Comparison of ENCODE assay signal across 8 cellular contexts in the genomic region with DNA sequence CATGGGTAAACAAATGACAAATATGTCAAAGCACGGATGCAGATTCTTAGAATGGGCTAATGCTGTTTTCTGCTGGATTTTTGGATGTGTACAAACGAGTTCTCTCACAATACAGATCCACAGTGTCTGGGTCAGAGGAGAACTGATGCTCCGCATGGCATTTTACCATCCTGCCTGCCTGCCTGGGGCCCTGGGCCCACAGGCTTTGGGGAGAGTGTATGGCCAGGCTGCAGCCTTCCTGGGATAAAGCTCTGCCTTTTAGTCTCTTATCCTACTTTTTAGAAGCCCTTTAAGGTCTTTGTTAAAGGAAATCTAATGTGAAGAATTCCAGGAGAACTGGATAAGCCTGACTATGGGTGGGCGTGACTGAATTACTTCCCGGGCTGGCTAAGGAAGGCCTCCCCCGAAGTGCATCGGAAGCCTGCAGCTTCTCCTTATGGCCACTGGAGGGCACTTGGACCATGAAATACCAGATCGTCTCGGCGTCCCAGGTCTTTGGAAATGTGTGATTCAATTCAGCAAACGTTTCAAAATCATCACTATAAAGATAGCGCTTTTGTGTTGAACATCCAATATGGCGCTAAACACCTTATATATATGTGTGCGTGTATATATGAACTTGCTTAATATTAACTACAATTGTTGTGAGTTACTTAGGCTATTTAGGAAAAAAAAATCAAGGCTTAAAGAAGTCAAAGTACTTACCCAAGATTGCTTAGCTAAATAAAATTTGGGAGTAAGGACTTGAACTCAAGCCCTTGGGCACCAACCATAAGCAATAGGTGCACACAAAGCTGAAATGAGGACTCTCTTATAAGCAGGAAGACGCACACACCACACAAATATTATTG.
DNase-seq lines count a peak whose midpoint lies in the region; ATAC-seq and FAIRE-seq lines count a peak whose summit lies in the region.

No MANE protein-coding gene starts in this region.

- ATAC-seq in GM18870 (IDR thresholded peaks at IDR 0.05; ENCODE audit: unreplicated experiment) (peak; percentile 61), HG03575 (IDR thresholded peaks at IDR 0.05; ENCODE audit: extremely low read depth, insufficient number of reproducible peaks, low FRiP score, unreplicated experiment) (peak; percentile 55)
- ATAC-seq in stimulated activated effector memory CD8-positive, alpha-beta T cell treated with anti-CD3 and anti-CD28 coated beads, Interleukin-12 subunit alpha, Interleukin-12 subunit beta, amount 100 ng/mL, for 72 hours: peak; percentile 76

- FAIRE-seq in endometrium (lab: Jason Lieb, UNC): peak; percentile 81

- no peaks in the 10 kb centered on the region for H3K36me3 ChIP-seq in muscle layer of colon (ENCODE audit: insufficient read depth, low read length)

- DNase-seq in AG20443 (ENCODE audit: low spot score): peak; percentile 85
- peak; percentile 23 for DNase-seq in NK-92 treated with Interleukin-12 subunit alpha and Interleukin-12 subunit beta, amount 100 ng/mL, for 24 hours (lab: John Stamatoyannopoulos, UW)
- DNase-seq in activated CD8-positive, alpha-beta memory T cell treated with anti-CD3 and anti-CD28 coated beads for 24 hours: peak; percentile 77
- DNase-seq in stimulated activated effector memory CD8-positive, alpha-beta T cell treated with anti-CD3 and anti-CD28 coated beads, Interleukin-12 subunit alpha, Interleukin-12 subunit beta, amount 100 ng/mL, for 72 hours (ENCODE audit: low spot score in 2 of 2): peak; percentile 37 to 71

- H3K4me3 Mint-ChIP-seq in stimulated activated effector memory CD8-positive, alpha-beta T cell treated with anti-CD3 and anti-CD28 coated beads, Interleukin-12 subunit alpha, Interleukin-12 subunit beta, amount 100 ng/mL, for 72 hours: no peak overlapping the region

- no peak overlapping the region for H3K4me3 ChIP-seq in muscle layer of colon (ENCODE audit: low read depth in 1 of 2, low read length in 2 of 2)

- peak overlapping the region; percentile 93 for H3K27ac ChIP-seq in muscle layer of colon (ENCODE audit: low read depth, low read length)

- no peaks in the 10 kb centered on the region for H3K27me3 ChIP-seq in muscle layer of colon (ENCODE audit: control insufficient read depth in 1 of 2, insufficient read depth in 2 of 2, low read length in 2 of 2)

- H3K36me3 Mint-ChIP-seq in stimulated activated effector memory CD8-positive, alpha-beta T cell treated with anti-CD3 and anti-CD28 coated beads, Interleukin-12 subunit alpha, Interleukin-12 subunit beta, amount 100 ng/mL, for 72 hours: no peaks in the 10 kb centered on the region

- peak overlapping the region; percentile 50 for H3K9ac ChIP-seq in muscle layer of colon (ENCODE audit: low read length)

- no peak overlapping the region for H3K27ac Mint-ChIP-seq in stimulated activated effector memory CD8-positive, alpha-beta T cell treated with anti-CD3 and anti-CD28 coated beads, Interleukin-12 subunit alpha, Interleukin-12 subunit beta, amount 100 ng/mL, for 72 hours

- H3K4me1 Mint-ChIP-seq in stimulated activated effector memory CD8-positive, alpha-beta T cell treated with anti-CD3 and anti-CD28 coated beads, Interleukin-12 subunit alpha, Interleukin-12 subunit beta, amount 100 ng/mL, for 72 hours: no peaks in the 10 kb centered on the region

- H3K4me1 ChIP-seq in muscle layer of colon (ENCODE audit: insufficient read depth, low read length): peaks cover 60% of the 10 kb centered on the region

- no peaks in the 10 kb centered on the region for H3K9me3 ChIP-seq in muscle layer of colon (ENCODE audit: low read length)

- H3K9me3 Mint-ChIP-seq in stimulated activated effector memory CD8-positive, alpha-beta T cell treated with anti-CD3 and anti-CD28 coated beads, Interleukin-12 subunit alpha, Interleukin-12 subunit beta, amount 100 ng/mL, for 72 hours: no peaks in the 10 kb centered on the region

Comparison
In these comparisons a context has a peak if more than half of its experiments do, and no peak if none do; other contexts are left out.
1. DNase-seq: peak in every context shown above with its lines; median percentile 85 in AG20443; 77 in activated CD8-positive, alpha-beta memory T cell treated with anti-CD3 and anti-CD28 coated beads for 24 hours; 54 in stimulated activated effector memory CD8-positive, alpha-beta T cell treated with anti-CD3 and anti-CD28 coated beads, Interleukin-12 subunit alpha, Interleukin-12 subunit beta, amount 100 ng/mL, for 72 hours; 23 in NK-92 treated with Interleukin-12 subunit alpha and Interleukin-12 subunit beta, amount 100 ng/mL, for 24 hours.